In genomic region chr10:1128649-1129048, GRCh38 we compare ENCODE assay signal across 33 cellular contexts.
"Had no signal": no experiment of that assay in that cellular context is flagged by ENCODE, and none has a peak within 500 bp of the region (broad histone marks: within the 10 kb centered on the region; RNA-seq: fewer than 3 reads in every experiment).

No MANE protein-coding gene starts in this region.

- H3K4me2 ChIP-seq: hepatocyte had no signal

- H3K9me3 ChIP-seq: adrenal gland, body of pancreas, esophagus squamous epithelium, gastroesophageal sphincter, heart right ventricle had no signal

- DNase-seq: activated B cell treated with CpG ODN at 0.5 μM for 24 hours; activated CD4-positive, alpha-beta T cell treated with anti-CD3 and anti-CD28 coated beads for 36 hours; activated CD4-positive, alpha-beta T cell treated with anti-CD3 and anti-CD28 coated beads, Interleukin-2, amount 10 ng/mL, durations not matched to agents 24 days and 14 days; activated CD4-positive, CD25-positive, alpha-beta regulatory T cell treated with anti-CD3 and anti-CD28 coated beads, Interleukin-2, amount 50 U/mL, for 72 hours; activated CD8-positive, alpha-beta memory T cell treated with anti-CD3 and anti-CD28 coated beads, Interleukin-2, amount 50 U/mL, for 4 hours; activated effector memory CD4-positive, alpha-beta T cell treated with anti-CD3 and anti-CD28 coated beads, Interleukin-2, amount 50 U/mL, for 16 hours; activated naive CD4-positive, alpha-beta T cell treated with anti-CD3 and anti-CD28 coated beads for 36 hours; activated naive CD8-positive, alpha-beta T cell treated with anti-CD3 and anti-CD28 coated beads for 36 hours; activated naive CD8-positive, alpha-beta T cell treated with anti-CD3 and anti-CD28 coated beads, Interleukin-2, amount 50 U/mL, for 24 hours; activated T-cell treated with anti-CD3 and anti-CD28 coated beads, Interleukin-2, amount 50 U/mL, for 1 hour; amygdala; aorta; body of pancreas; caudate nucleus; effector CD8-positive, alpha-beta T cell; esophagus squamous epithelium; foreskin melanocyte; heart right ventricle; T-helper 1 cell; T-helper 17 cell; T1000; WERI-Rb-1 had no signal

- H2AFZ ChIP-seq: hepatocyte had no signal

- H3K27me3 ChIP-seq: adrenal gland, body of pancreas, esophagus squamous epithelium, gastroesophageal sphincter, heart right ventricle, hepatocyte had no signal

- ATAC-seq: activated CD4-positive, alpha-beta T cell treated with anti-CD3 and anti-CD28 coated beads for 36 hours; activated naive CD8-positive, alpha-beta T cell treated with anti-CD3 and anti-CD28 coated beads, Interleukin-2, amount 50 U/mL, for 24 hours; body of pancreas; gastroesophageal sphincter; heart right ventricle; T-helper 17 cell had no signal

- H3K27me3 Mint-ChIP-seq: activated B cell treated with CpG ODN at 0.5 μM for 24 hours; activated CD4-positive, alpha-beta T cell treated with anti-CD3 and anti-CD28 coated beads for 36 hours; activated CD4-positive, alpha-beta T cell treated with anti-CD3 and anti-CD28 coated beads, Interleukin-2, amount 10 ng/mL, durations not matched to agents 24 days and 14 days; activated naive CD4-positive, alpha-beta T cell treated with anti-CD3 and anti-CD28 coated beads, Interleukin-2, amount 50 U/mL, for 24 hours; activated naive CD8-positive, alpha-beta T cell treated with anti-CD3 and anti-CD28 coated beads for 36 hours; activated naive CD8-positive, alpha-beta T cell treated with anti-CD3 and anti-CD28 coated beads, Interleukin-2, amount 50 U/mL, for 24 hours; T-helper 17 cell had no signal

- H3K4me3 ChIP-seq: adrenal gland, body of pancreas, esophagus squamous epithelium, gastroesophageal sphincter, heart right ventricle, hepatocyte had no signal

- H3K27ac Mint-ChIP-seq: activated B cell treated with CpG ODN at 0.5 μM for 24 hours; activated CD4-positive, alpha-beta T cell treated with anti-CD3 and anti-CD28 coated beads for 36 hours; activated CD4-positive, alpha-beta T cell treated with anti-CD3 and anti-CD28 coated beads, Interleukin-2, amount 10 ng/mL, durations not matched to agents 24 days and 14 days; activated naive CD4-positive, alpha-beta T cell treated with anti-CD3 and anti-CD28 coated beads for 36 hours; activated naive CD4-positive, alpha-beta T cell treated with anti-CD3 and anti-CD28 coated beads, Interleukin-2, amount 50 U/mL, for 24 hours; activated naive CD8-positive, alpha-beta T cell treated with anti-CD3 and anti-CD28 coated beads for 36 hours; activated naive CD8-positive, alpha-beta T cell treated with anti-CD3 and anti-CD28 coated beads, Interleukin-2, amount 50 U/mL, for 24 hours; activated T-helper 1 cell treated with anti-CD3 and anti-CD28 coated beads, Interleukin-12 subunit alpha, Interleukin-12 subunit beta, Interleukin-2, Interleukin-4 antibody, amounts not matched to agents 30 ng/mL and 10 ng/mL and 1 ng/mL, durations not matched to agents 14 hours and 24 hours and 36 hours; activated T-helper 2 cell treated with anti-CD3 and anti-CD28 coated beads, Interferon-gamma antibody, Interleukin-2, Interleukin-4, amounts not matched to agents 10 μg/mL and 5 μg/mL and 100 μg/mL, durations not matched to agents 14 hours and 24 hours and 36 hours; T-helper 17 cell; T-helper 2 cell treated with Interferon-gamma antibody and Interleukin-4, amounts not matched to agents 5 μg/mL and 100 μg/mL, for 36 hours had no signal

- H3K27ac ChIP-seq: adrenal gland, body of pancreas, epithelial cell of prostate, esophagus squamous epithelium, gastroesophageal sphincter, heart right ventricle, hepatocyte, WERI-Rb-1 had no signal

- H3K9me3 Mint-ChIP-seq: activated B cell treated with CpG ODN at 0.5 μM for 24 hours; activated CD4-positive, alpha-beta T cell treated with anti-CD3 and anti-CD28 coated beads, Interleukin-2, amount 10 ng/mL, durations not matched to agents 24 days and 14 days; activated naive CD4-positive, alpha-beta T cell treated with anti-CD3 and anti-CD28 coated beads for 36 hours; activated naive CD4-positive, alpha-beta T cell treated with anti-CD3 and anti-CD28 coated beads, Interleukin-2, amount 50 U/mL, for 24 hours; activated naive CD8-positive, alpha-beta T cell treated with anti-CD3 and anti-CD28 coated beads, Interleukin-2, amount 50 U/mL, for 24 hours; activated T-helper 1 cell treated with anti-CD3 and anti-CD28 coated beads, Interleukin-12 subunit alpha, Interleukin-12 subunit beta, Interleukin-2, Interleukin-4 antibody, amounts not matched to agents 30 ng/mL and 10 ng/mL and 1 ng/mL, durations not matched to agents 14 hours and 24 hours and 36 hours; activated T-helper 2 cell treated with anti-CD3 and anti-CD28 coated beads, Interferon-gamma antibody, Interleukin-2, Interleukin-4, amounts not matched to agents 10 μg/mL and 5 μg/mL and 100 μg/mL, durations not matched to agents 14 hours and 24 hours and 36 hours; T-helper 2 cell treated with Interferon-gamma antibody and Interleukin-4, amounts not matched to agents 5 μg/mL and 100 μg/mL, for 36 hours had no signal

- H3K4me1 Mint-ChIP-seq: activated B cell treated with CpG ODN at 0.5 μM for 24 hours had no signal

- H3K36me3 ChIP-seq: WERI-Rb-1 had no signal

- FAIRE-seq: colon, endometrium, endothelial cell of umbilical vein had no signal

- H3K4me1 ChIP-seq: adrenal gland, body of pancreas, esophagus squamous epithelium, gastroesophageal sphincter had no signal

- H3K79me2 ChIP-seq: hepatocyte had no signal

- H3K4me3 Mint-ChIP-seq: activated B cell treated with CpG ODN at 0.5 μM for 24 hours; activated CD4-positive, alpha-beta T cell treated with anti-CD3 and anti-CD28 coated beads for 36 hours; activated CD4-positive, alpha-beta T cell treated with anti-CD3 and anti-CD28 coated beads, Interleukin-2, amount 10 ng/mL, durations not matched to agents 24 days and 14 days; activated naive CD4-positive, alpha-beta T cell treated with anti-CD3 and anti-CD28 coated beads for 36 hours; activated naive CD4-positive, alpha-beta T cell treated with anti-CD3 and anti-CD28 coated beads, Interleukin-2, amount 50 U/mL, for 24 hours; activated naive CD8-positive, alpha-beta T cell treated with anti-CD3 and anti-CD28 coated beads for 36 hours; activated naive CD8-positive, alpha-beta T cell treated with anti-CD3 and anti-CD28 coated beads, Interleukin-2, amount 50 U/mL, for 24 hours; activated T-helper 1 cell treated with anti-CD3 and anti-CD28 coated beads, Interleukin-12 subunit alpha, Interleukin-12 subunit beta, Interleukin-2, Interleukin-4 antibody, amounts not matched to agents 30 ng/mL and 10 ng/mL and 1 ng/mL, durations not matched to agents 14 hours and 24 hours and 36 hours; T-helper 17 cell; T-helper 2 cell treated with Interferon-gamma antibody and Interleukin-4, amounts not matched to agents 5 μg/mL and 100 μg/mL, for 36 hours had no signal
